In the genomic region with DNA sequence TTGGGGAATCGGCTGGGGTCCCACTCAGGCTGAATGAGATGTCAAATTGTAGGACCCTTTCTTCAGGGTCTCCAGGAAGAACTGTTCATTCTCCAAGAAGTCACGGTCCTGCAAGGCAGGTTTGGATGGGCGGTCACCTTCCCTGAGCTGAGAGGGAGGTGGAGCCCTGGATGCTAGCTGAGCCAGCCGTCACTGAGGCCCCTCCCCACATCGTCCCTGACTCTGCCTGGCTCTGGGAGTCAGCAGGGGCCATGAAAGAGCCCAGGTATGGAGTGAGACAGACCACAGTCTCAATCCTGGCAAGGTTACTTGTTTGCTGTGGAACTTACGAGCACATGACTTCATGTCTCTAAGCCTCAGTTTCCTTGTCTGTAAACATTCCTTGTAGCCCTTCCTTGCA, we compare ENCODE assay signal across 15 cellular contexts. TPM values are rescaled to one million over a fixed set of nuclear protein-coding genes. Genes with fewer than 3 reads are reported as not detected.
A peak's percentile ranks its signal among the peaks of the same experiment; 100 is the strongest.
DNase-seq lines count a peak whose midpoint lies in the region; ATAC-seq and TF ChIP-seq lines count a peak whose summit lies in the region.
"Had no signal": no experiment of that assay in that cellular context is flagged by ENCODE, and none has a peak within 500 bp of the region (broad histone marks: within the 10 kb centered on the region; RNA-seq: fewer than 3 reads in every experiment).

No MANE protein-coding gene starts in this region.

- DNase-seq in breast epithelium (ENCODE audit: low spot score in 2 of 2) (no peak), mammary epithelial cell (no peak), NCI-H774 (lab: John Stamatoyannopoulos, UW) (peak; percentile 47), esophagus squamous epithelium (lab: John Stamatoyannopoulos, UW) (no peak), vagina (ENCODE audit: extremely low spot score in 2 of 2) (no peak), sciatic nerve (ENCODE audit: low spot score) (no peak), mesenchymal stem cell (no peak), HuH-7.5 (ENCODE audit: low spot score) (no peak)
- DNase-seq: activated gamma-delta T cell, heart right ventricle, spleen, T-cell had no signal

- TF ChIP-seq POLR2A in breast epithelium (IDR thresholded peaks at IDR 0.05), result no peak
- no peak for TF ChIP-seq POLR2A in esophagus squamous epithelium (IDR thresholded peaks at IDR 0.05)
- TF ChIP-seq POLR2A in vagina (IDR thresholded peaks at IDR 0.05), result no peak

- H3K23ac ChIP-seq in mesenchymal stem cell (ENCODE audit: low read length in 2 of 2), result no peak overlapping the region

- H3K27me3 ChIP-seq in breast epithelium (no peaks in the 10 kb centered on the region), mammary epithelial cell (ENCODE audit: insufficient read depth, low read length) (no peaks in the 10 kb centered on the region), esophagus squamous epithelium (no peaks in the 10 kb centered on the region), vagina (no peaks in the 10 kb centered on the region), mesenchymal stem cell (ENCODE audit: control insufficient read depth in 1 of 2, insufficient read depth in 1 of 2, low read length in 2 of 2) (no peaks in the 10 kb centered on the region)
- H3K27me3 ChIP-seq: heart right ventricle, MG63, neutrophil, spleen had no signal

- H3K14ac ChIP-seq in mesenchymal stem cell (ENCODE audit: low read length in 2 of 2), result no peak overlapping the region

- no peaks in the 10 kb centered on the region for H3K79me2 ChIP-seq in mammary epithelial cell (ENCODE audit: insufficient read depth, low read length)

- in situ Hi-C loops in mammary epithelial cell (cut with MboI; ENCODE audit: low sequenced_read_pairs in 2 of 2), result loop anchor here in 1 of 2 donors (25.0 kb wide), 1 partner anchor 377 kb away; no protein-coding TSS in a partner anchor

- no peak overlapping the region for H2AK5ac ChIP-seq in mesenchymal stem cell (ENCODE audit: low read length, severe bottlenecking)

- H3K4me2 ChIP-seq in mammary epithelial cell (ENCODE audit: insufficient read depth, low read depth, low read length) (no peak overlapping the region), mesenchymal stem cell (ENCODE audit: low read length, poor library complexity, severe bottlenecking) (no peak overlapping the region)
- H3K4me2 ChIP-seq: A549 had no signal

- H3K18ac ChIP-seq in mesenchymal stem cell (ENCODE audit: low read depth in 1 of 2, low read length in 2 of 2), result no peak overlapping the region

- intact Hi-C loops in breast epithelium (cut with DNase I; ENCODE audit: low total_unique reads) (no loop called here), mammary epithelial cell (cut with micrococcal nuclease) (no loop called here), esophagus squamous epithelium (cut with DNase I) (no loop called here), vagina (cut with DNase I) (loop anchor here (5.0 kb wide), 1 partner anchor 97 kb away; no protein-coding TSS in a partner anchor), sciatic nerve (cut with DNase I) (no loop called here)

- H2BK5ac ChIP-seq in mesenchymal stem cell (ENCODE audit: low read depth, low read length, poor library complexity, severe bottlenecking), result no peak overlapping the region

- WGBS in mammary epithelial cell (ENCODE audit: low coverage, missing lambda C conversion rate), result 53% methylated on average over 5 of the region's 6 CpGs
- WGBS in esophagus squamous epithelium, 2 donors, result 42 to 100% methylated on average over 1 to 3 of the region's 6 CpGs
- WGBS in mesenchymal stem cell, result 67% methylated on average over 6 of the region's 6 CpGs

- TF ChIP-seq CTCF in breast epithelium (IDR thresholded peaks at IDR 0.05) (no peak), mammary epithelial cell (conservative IDR thresholded peaks at IDR 0.05 in 1 of 2, IDR thresholded peaks at IDR 0.05 in 1 of 2; ENCODE audit: extremely low read depth in 1 of 2, insufficient read depth in 1 of 2, low read depth in 1 of 2, low read length in 2 of 2) (no peak), esophagus squamous epithelium (IDR thresholded peaks at IDR 0.05) (no peak), vagina (IDR thresholded peaks at IDR 0.05) (no peak)

- H3K4ac ChIP-seq in mesenchymal stem cell (ENCODE audit: low read depth in 1 of 2, low read length in 2 of 2), result no peak overlapping the region

- H2BK15ac ChIP-seq in mesenchymal stem cell (ENCODE audit: low read depth, poor library complexity, severe bottlenecking), result no peak overlapping the region

- H2BK120ac ChIP-seq in mesenchymal stem cell (ENCODE audit: low read depth, low read length), result no peak overlapping the region

- CTCF ChIA-PET in mammary epithelial cell (lab: Charles Lee; ENCODE audit: low non-redundant PET), result no interaction called here

- no peaks in the 10 kb centered on the region for H3K79me1 ChIP-seq in mesenchymal stem cell (replicated peaks; ENCODE audit: low read length, poor library complexity, severe bottlenecking)

- H3K9me3 ChIP-seq in breast epithelium (no peaks in the 10 kb centered on the region), mammary epithelial cell (replicated peaks; ENCODE audit: insufficient read depth, low read length) (no peaks in the 10 kb centered on the region), esophagus squamous epithelium (no peaks in the 10 kb centered on the region), vagina (no peaks in the 10 kb centered on the region), mesenchymal stem cell (ENCODE audit: control insufficient read depth, low read length) (no peaks in the 10 kb centered on the region)
- H3K9me3 ChIP-seq: A549, heart right ventricle, MG63, neutrophil, spleen had no signal

- no peak for ATAC-seq in sciatic nerve
- ATAC-seq: A549, T-cell had no signal

- H2AFZ ChIP-seq in mammary epithelial cell (ENCODE audit: low read depth, low read length) (no peak overlapping the region), mesenchymal stem cell (ENCODE audit: low read depth, low read length) (no peak overlapping the region)

- H4K8ac ChIP-seq in mesenchymal stem cell (ENCODE audit: low read length), result no peak overlapping the region

- H2BK12ac ChIP-seq in mesenchymal stem cell (ENCODE audit: low read length in 2 of 2), result no peak overlapping the region

- H4K91ac ChIP-seq in mesenchymal stem cell (ENCODE audit: low read length), result no peak overlapping the region

- no TSS peak for BruUV-seq in mammary epithelial cell (replicated peaks; lab: Mats Ljungman, UMichigan)

- H3K4me1 ChIP-seq in breast epithelium (peaks cover 0 to 7% of the 10 kb centered on the region in 2 donors), mammary epithelial cell (ENCODE audit: insufficient read depth, low read length) (peaks cover 22% of the 10 kb centered on the region), esophagus squamous epithelium (peaks cover 15 to 67% (median 16%) of the 10 kb centered on the region in 3 donors), vagina (peaks cover 25% of the 10 kb centered on the region), mesenchymal stem cell (ENCODE audit: control insufficient read depth, insufficient read depth, low read depth, low read length) (peaks cover 8% of the 10 kb centered on the region)

- H3K9ac ChIP-seq in mammary epithelial cell (ENCODE audit: insufficient read depth, low read length), result no peak overlapping the region
- H3K9ac ChIP-seq in mesenchymal stem cell (ENCODE audit: low read length), result no peak overlapping the region

- H3K4me3 ChIP-seq in breast epithelium (peak overlapping the region in 1 of 3 donors; percentile 40), mammary epithelial cell (replicated peaks in 1 of 3; ENCODE audit: insufficient read depth in 1 of 3, low read depth in 2 of 3, low read length in 3 of 3) (no peak overlapping the region), esophagus squamous epithelium (no peak overlapping the region), vagina (no peak overlapping the region), mesenchymal stem cell (ENCODE audit: insufficient read depth in 1 of 2, low read depth in 1 of 2, low read length in 2 of 2) (no peak overlapping the region)
- H3K4me3 ChIP-seq: A549, heart right ventricle, MG63, spleen had no signal

- dilution Hi-C loops in mammary epithelial cell (cut with HindIII; ENCODE audit: low sequenced_read_pairs), result no loop called here

- H3K27ac ChIP-seq in breast epithelium (peak overlapping the region; percentile 82 to 84), mammary epithelial cell (ENCODE audit: insufficient read depth, low read depth, low read length) (no peak overlapping the region), esophagus squamous epithelium (peak overlapping the region; percentile 24 to 80 (median 70)), vagina (peak overlapping the region; percentile 5), mesenchymal stem cell (ENCODE audit: low read length, poor library complexity, severe bottlenecking) (no peak overlapping the region)
- H3K27ac ChIP-seq: A549, heart right ventricle, neutrophil had no signal

- no peaks in the 10 kb centered on the region for H3K36me3 ChIP-seq in breast epithelium
- no peaks in the 10 kb centered on the region for H3K36me3 ChIP-seq in mammary epithelial cell (ENCODE audit: insufficient read depth, low read length)
- peaks cover 4 to 35% (median 6%) of the 10 kb centered on the region in 3 donors for H3K36me3 ChIP-seq in esophagus squamous epithelium
- no peaks in the 10 kb centered on the region for H3K36me3 ChIP-seq in vagina
- H3K36me3 ChIP-seq in mesenchymal stem cell (ENCODE audit: control insufficient read depth in 1 of 2, insufficient read depth in 2 of 2, low read depth in 1 of 2, low read length in 2 of 2), result peaks cover 24 to 26% of the 10 kb centered on the region in 2 experiments
- H3K36me3 ChIP-seq: neutrophil had no signal

- no peaks in the 10 kb centered on the region for H4K20me1 ChIP-seq in mammary epithelial cell (ENCODE audit: insufficient read depth, low read length)

RNA-seq across cellular contexts. Expression of a gene that starts 6.0 kb away (rescaled TPM):
- total RNA-seq in breast epithelium, result 10 to 100 TPM; 29.4 to 39.0 (median 36.6) TPM
- total RNA-seq in mammary epithelial cell, result 10 to 100 TPM; 24.0 to 67.6 TPM
- 46.3 TPM for polyA plus RNA-seq in mammary epithelial cell
- polyA minus RNA-seq in mammary epithelial cell, result 29.7 TPM
- total RNA-seq in esophagus squamous epithelium, result 10 to 100 TPM; 40.2 to 49.2 (median 41.0) TPM
- 67.8 TPM for total RNA-seq in vagina
- total RNA-seq in sciatic nerve, result 73.6 TPM
- polyA plus RNA-seq in mesenchymal stem cell (2013, experiment 1 of 2), result 44.2 TPM
- polyA plus RNA-seq in mesenchymal stem cell (2013, experiment 2 of 2), result 41.8 TPM

RNA-seq across cellular contexts. Expression of a gene that starts 13.9 kb away (rescaled TPM):
- total RNA-seq in breast epithelium (10 to 100 TPM; 16.7 to 28.8 (median 23.3) TPM), mammary epithelial cell (10 to 100 TPM; 19.3 to 20.2 TPM), esophagus squamous epithelium (10 to 100 TPM; 17.3 to 24.6 (median 19.6) TPM), vagina (59.9 TPM), sciatic nerve (24.7 TPM)
- 6.8 TPM for polyA plus RNA-seq in mammary epithelial cell
- polyA minus RNA-seq in mammary epithelial cell, result 25.9 TPM
- 15.7 TPM for polyA plus RNA-seq in mesenchymal stem cell (2013, experiment 1 of 2)
- polyA plus RNA-seq in mesenchymal stem cell (2013, experiment 2 of 2), result 15.2 TPM

RNA-seq across cellular contexts. Expression of a gene that starts 30.1 kb away (rescaled TPM):
- total RNA-seq in breast epithelium (10 to 100 TPM in 2 of 3 donors, 1 to 10 TPM in 1; 7.7 to 18.7 (median 17.7) TPM), mammary epithelial cell (10 to 100 TPM; 12.0 to 13.5 TPM), esophagus squamous epithelium (10 to 100 TPM; 13.9 to 18.3 (median 15.5) TPM), vagina (13.0 TPM), sciatic nerve (18.5 TPM)
- polyA plus RNA-seq in mammary epithelial cell, result 4.8 TPM
- polyA minus RNA-seq in mammary epithelial cell, result 1.6 TPM
- 1.8 TPM for polyA plus RNA-seq in mesenchymal stem cell (2013, experiment 1 of 2)
- polyA plus RNA-seq in mesenchymal stem cell (2013, experiment 2 of 2), result 1.6 TPM

RNA-seq across cellular contexts. Expression of a gene that starts 32.3 kb away (rescaled TPM):
- total RNA-seq in breast epithelium, result 10 to 100 TPM; 15.4 to 26.1 (median 23.3) TPM
- total RNA-seq in mammary epithelial cell, result 10 to 100 TPM; 49.3 to 54.8 TPM
- polyA plus RNA-seq in mammary epithelial cell, result 33.5 TPM
- 44.0 TPM for polyA minus RNA-seq in mammary epithelial cell
- 10 to 100 TPM; 19.5 to 33.4 (median 25.5) TPM for total RNA-seq in esophagus squamous epithelium
- 63.3 TPM for total RNA-seq in vagina
- 50.7 TPM for total RNA-seq in sciatic nerve
- polyA plus RNA-seq in mesenchymal stem cell (2013, experiment 1 of 2), result 42.8 TPM
- 46.1 TPM for polyA plus RNA-seq in mesenchymal stem cell (2013, experiment 2 of 2)

RNA-seq across cellular contexts. Expression of a gene that starts 55.6 kb away (rescaled TPM):
- total RNA-seq in breast epithelium (10 to 100 TPM; 44.9 to 63.2 (median 62.9) TPM), mammary epithelial cell (10 to 100 TPM; 50.2 to 88.0 TPM), esophagus squamous epithelium (10 to 100 TPM; 24.9 to 44.2 (median 36.9) TPM), vagina (54.3 TPM), sciatic nerve (156 TPM)
- 42.7 TPM for polyA plus RNA-seq in mammary epithelial cell
- polyA minus RNA-seq in mammary epithelial cell, result 117 TPM
- 173 TPM for polyA plus RNA-seq in mesenchymal stem cell (2013, experiment 1 of 2)
- 171 TPM for polyA plus RNA-seq in mesenchymal stem cell (2013, experiment 2 of 2)

Comparison
In these comparisons a context has a peak if more than half of its experiments do, and no peak if none do; other contexts are left out.
1. H3K27ac ChIP-seq: peak in breast epithelium (2 of 2), esophagus squamous epithelium (4 of 4) and vagina (single experiment); none in mammary epithelial cell (single experiment) and mesenchymal stem cell (single experiment).